ENCODE assay signal across 8 cellular contexts in genomic region chr16:67537636-67538591, GRCh38. TPM values are rescaled to one million over a fixed set of nuclear protein-coding genes. Genes with fewer than 3 reads are reported as not detected.
DNase-seq lines count a peak whose midpoint lies in the region; ATAC-seq and TF ChIP-seq lines count a peak whose summit lies in the region.

No MANE protein-coding gene starts in this region.

- H3K27me3 ChIP-seq in heart right ventricle = no peaks in the 10 kb centered on the region
- H3K27me3 ChIP-seq in psoas muscle (ENCODE audit: insufficient read depth in 3 of 3, low read length in 2 of 3) = no peaks in the 10 kb centered on the region

- WGBS in heart right ventricle, 2 donors = 1% methylated on average over 68 to 97 of the region's 97 CpGs
- 1 to 5% (median 2%) methylated on average over 58 to 97 of the region's 97 CpGs for WGBS in psoas muscle, 3 donors

- H3K27ac Mint-ChIP-seq in activated naive CD4-positive, alpha-beta T cell treated with anti-CD3 and anti-CD28 coated beads, Interleukin-2, amount 50 U/mL, for 24 hours = no peak overlapping the region

- ATAC-seq in GM19023 (IDR thresholded peaks at IDR 0.05; ENCODE audit: unreplicated experiment) = peak; percentile 53
- ATAC-seq in heart right ventricle = peak; percentile 60 to 78 (median 74)
- peak; percentile 44 to 62 (median 58) for ATAC-seq in psoas muscle
- ATAC-seq in GM18519 (IDR thresholded peaks at IDR 0.05; ENCODE audit: low FRiP score, unreplicated experiment) = no peak

- H3K27me3 Mint-ChIP-seq in activated naive CD4-positive, alpha-beta T cell treated with anti-CD3 and anti-CD28 coated beads, Interleukin-2, amount 50 U/mL, for 24 hours = no peaks in the 10 kb centered on the region

- H3K27ac ChIP-seq in OCI-LY7 (ENCODE audit: low read depth, low read length, poor library complexity, severe bottlenecking) = no peak overlapping the region
- H3K27ac ChIP-seq in heart right ventricle = peak overlapping the region; percentile 78 to 99 (median 98)
- peak overlapping the region; percentile 83 for H3K27ac ChIP-seq in psoas muscle

- no peak overlapping the region for H2AFZ ChIP-seq in OCI-LY7 (ENCODE audit: low read length)

- peak; percentile 46 for DNase-seq in OCI-LY7 (ENCODE audit: low spot score)
- DNase-seq in heart right ventricle = peak; percentile 83 to 85
- peak; percentile 73 to 79 for DNase-seq in psoas muscle
- no peak for DNase-seq in NCI-H2171 (lab: John Stamatoyannopoulos, UW)
- no peak for DNase-seq in HUDEP-2 (lab: John Stamatoyannopoulos, UW; ENCODE audit: unreplicated experiment in 76 of 76)

- TF ChIP-seq CTCF in OCI-LY7 (conservative IDR thresholded peaks at IDR 0.05; ENCODE audit: low read length) (no peak), heart right ventricle (IDR thresholded peaks at IDR 0.05) (no peak), psoas muscle (IDR thresholded peaks at IDR 0.05) (no peak)

- peaks cover 31% of the 10 kb centered on the region for H3K4me1 ChIP-seq in OCI-LY7 (ENCODE audit: insufficient read depth, low read length, poor library complexity, severe bottlenecking)
- H3K4me1 ChIP-seq in heart right ventricle = peaks cover 21 to 95% (median 69%) of the 10 kb centered on the region in 9 donors
- H3K4me1 ChIP-seq in psoas muscle = peaks cover 34% of the 10 kb centered on the region

- H3K4me1 Mint-ChIP-seq in activated naive CD4-positive, alpha-beta T cell treated with anti-CD3 and anti-CD28 coated beads, Interleukin-2, amount 50 U/mL, for 24 hours = peaks cover 48% of the 10 kb centered on the region

- peak overlapping the region; percentile 72 for H3K4me2 ChIP-seq in OCI-LY7 (ENCODE audit: low read length)

- CTCF ChIA-PET in OCI-LY7 (lab: Charles Lee; ENCODE audit: unreplicated experiment) = no interaction called here

- H3K36me3 ChIP-seq in OCI-LY7 (ENCODE audit: insufficient read depth, low read length) = peaks cover 8% of the 10 kb centered on the region; the same call in 1 of the 2 replicates
- peaks cover 0 to 51% (median 36%) of the 10 kb centered on the region in 9 donors for H3K36me3 ChIP-seq in heart right ventricle
- H3K36me3 ChIP-seq in psoas muscle (ENCODE audit: insufficient read depth in 1 of 2, low read depth in 1 of 2) = peaks cover 0 to 42% of the 10 kb centered on the region in 2 donors

- no TSS peak for BruUV-seq in OCI-LY7 (replicated peaks; lab: Mats Ljungman, UMichigan)

- H3K9me2 ChIP-seq in OCI-LY7 (ENCODE audit: insufficient read depth, low read length) = no peaks in the 10 kb centered on the region

- intact Hi-C loops in OCI-LY7 (cut with micrococcal nuclease; ENCODE audit: unreplicated experiment) = no loop called here
- intact Hi-C loops in heart right ventricle (cut with DNase I) = no loop called here
- intact Hi-C loops in psoas muscle (cut with DNase I) = no loop called here

- no peaks in the 10 kb centered on the region for H3K79me2 ChIP-seq in OCI-LY7 (ENCODE audit: insufficient read depth, low read depth, low read length)

- H3K4me3 ChIP-seq in OCI-LY7 (ENCODE audit: low read depth, low read length, poor library complexity, severe bottlenecking) = peak overlapping the region; percentile 61
- H3K4me3 ChIP-seq in heart right ventricle = peak overlapping the region; percentile 56 to 94 (median 85)
- H3K4me3 ChIP-seq in psoas muscle = peak overlapping the region; percentile 84

- no peaks in the 10 kb centered on the region for H4K20me1 ChIP-seq in OCI-LY7 (ENCODE audit: insufficient read depth, low read length)

- H3K36me3 Mint-ChIP-seq in activated naive CD4-positive, alpha-beta T cell treated with anti-CD3 and anti-CD28 coated beads, Interleukin-2, amount 50 U/mL, for 24 hours = peaks cover 2% of the 10 kb centered on the region

- H3K9me3 ChIP-seq in OCI-LY7 (ENCODE audit: low read length) (no peaks in the 10 kb centered on the region), heart right ventricle (no peaks in the 10 kb centered on the region), psoas muscle (no peaks in the 10 kb centered on the region)

- peak overlapping the region; percentile 83 for H3K4me3 Mint-ChIP-seq in activated naive CD4-positive, alpha-beta T cell treated with anti-CD3 and anti-CD28 coated beads, Interleukin-2, amount 50 U/mL, for 24 hours

- POLR2A ChIA-PET in OCI-LY7 (lab: Charles Lee) = no interaction called here

- no peaks in the 10 kb centered on the region for H3K9me3 Mint-ChIP-seq in activated naive CD4-positive, alpha-beta T cell treated with anti-CD3 and anti-CD28 coated beads, Interleukin-2, amount 50 U/mL, for 24 hours

RNA-seq across cellular contexts. Expression of gene RIPOR1, which starts 9.3 kb away (rescaled TPM):
- total RNA-seq in OCI-LY7 (2014; rRNA removed; shearing (Covaris generic)) = 8.9 and 9.7 TPM in 2 replicates
- total RNA-seq in OCI-LY7 (2022) = 26.4 and 40.2 TPM in 2 replicates
- 10 to 100 TPM; 45.9 to 86.1 (median 73.8) TPM for total RNA-seq in heart right ventricle
- 10 to 100 TPM; 40.0 to 66.9 TPM for polyA plus RNA-seq in heart right ventricle
- 10 to 100 TPM; 34.1 to 58.1 (median 49.5) TPM for total RNA-seq in psoas muscle
- 10 to 100 TPM; 16.5 to 27.4 (median 20.6) TPM for polyA plus RNA-seq in psoas muscle

RNA-seq across cellular contexts. Expression of gene CTCF, which starts 24.4 kb away (rescaled TPM):
- total RNA-seq in OCI-LY7 (2014; rRNA removed; shearing (Covaris generic)) = 70.6 and 72.1 TPM in 2 replicates
- total RNA-seq in OCI-LY7 (2022) = 83.5 and 93.3 TPM in 2 replicates
- 10 to 100 TPM; 20.5 to 31.0 (median 24.8) TPM for total RNA-seq in heart right ventricle
- 10 to 100 TPM; 11.9 to 20.7 TPM for polyA plus RNA-seq in heart right ventricle
- 10 to 100 TPM; 22.1 to 26.5 (median 26.0) TPM for total RNA-seq in psoas muscle
- polyA plus RNA-seq in psoas muscle = 10 to 100 TPM; 17.7 to 44.7 (median 18.9) TPM

RNA-seq across cellular contexts. Expression of gene AGRP, which starts 54.6 kb away (rescaled TPM):
- total RNA-seq in OCI-LY7 (2014; rRNA removed; shearing (Covaris generic)) = not detected in 2 replicates
- total RNA-seq in OCI-LY7 (2022) (0.52 TPM in 1 of 2 replicates, not detected in the other), heart right ventricle (not detected), psoas muscle (not detected)
- polyA plus RNA-seq in heart right ventricle (under 1 TPM in 1 of 2 donors, not detected in 1; 0.10 TPM), psoas muscle (not detected)

RNA-seq across cellular contexts. Expression of gene ATP6V0D1, which starts 57.0 kb away (rescaled TPM):
- 13.5 and 24.4 TPM in 2 replicates for total RNA-seq in OCI-LY7 (2014; rRNA removed; shearing (Covaris generic))
- total RNA-seq in OCI-LY7 (2022) (34.0 and 38.0 TPM in 2 replicates), heart right ventricle (10 to 100 TPM; 57.4 to 84.7 (median 67.5) TPM), psoas muscle (100 to 1,000 TPM in 1 of 4 donors, 10 to 100 TPM in 3; 81.2 to 104 (median 87.3) TPM)
- polyA plus RNA-seq in heart right ventricle (10 to 100 TPM; 12.8 to 73.3 TPM), psoas muscle (10 to 100 TPM; 60.2 to 92.4 (median 62.8) TPM)

Comparison
In these comparisons a context has a peak if more than half of its experiments do, and no peak if none do; other contexts are left out.
1. DNase-seq: peak in OCI-LY7 (single experiment), heart right ventricle (2 of 2) and psoas muscle (2 of 2); none in NCI-H2171 (single experiment) and HUDEP-2 (0 of 76).
2. Peak in every context shown above with its lines, with median percentiles within 50 percentile points of each other: H3K4me3 ChIP-seq.